In genomic region chr3:111746772-111747171, GRCh38 we compare ENCODE assay signal across 29 cellular contexts.
"Had no signal": no experiment of that assay in that cellular context is flagged by ENCODE, and none has a peak within 500 bp of the region (broad histone marks: within the 10 kb centered on the region; RNA-seq: fewer than 3 reads in every experiment).

No MANE protein-coding gene starts in this region.

- H3K4me1 ChIP-seq: adrenal gland had no signal

- H3K36me3 Mint-ChIP-seq: activated naive CD4-positive, alpha-beta T cell treated with anti-CD3 and anti-CD28 coated beads, Interleukin-2, amount 50 U/mL, for 24 hours had no signal

- H3K27me3 ChIP-seq: adrenal gland, body of pancreas, esophagus squamous epithelium had no signal

- H3K4me3 Mint-ChIP-seq: activated B cell treated with CpG ODN at 0.5 μM for 24 hours; activated CD8-positive, alpha-beta T cell treated with anti-CD3 and anti-CD28 coated beads for 36 hours; activated naive CD4-positive, alpha-beta T cell treated with anti-CD3 and anti-CD28 coated beads for 36 hours; activated naive CD4-positive, alpha-beta T cell treated with anti-CD3 and anti-CD28 coated beads, Interleukin-2, amount 50 U/mL, for 24 hours; activated naive CD8-positive, alpha-beta T cell treated with anti-CD3 and anti-CD28 coated beads for 36 hours; activated naive CD8-positive, alpha-beta T cell treated with anti-CD3 and anti-CD28 coated beads, Interleukin-2, amount 50 U/mL, for 24 hours; activated T-cell treated with anti-CD3 and anti-CD28 coated beads, Interleukin-2, amount 50 U/mL, for 4 hours; activated T-helper 17 cell treated with anti-CD3 and anti-CD28 coated beads, Interleukin-2, amount 50 U/mL, for 72 hours; effector memory CD8-positive, alpha-beta T cell; T-helper 17 cell; T-helper 2 cell treated with Interferon-gamma antibody and Interleukin-4, amounts not matched to agents 5 μg/mL and 100 μg/mL, for 36 hours had no signal

- H3K4me1 Mint-ChIP-seq: activated B cell treated with CpG ODN at 0.5 μM for 24 hours; activated naive CD4-positive, alpha-beta T cell treated with anti-CD3 and anti-CD28 coated beads, Interleukin-2, amount 50 U/mL, for 24 hours; activated naive CD8-positive, alpha-beta T cell treated with anti-CD3 and anti-CD28 coated beads for 36 hours; activated naive CD8-positive, alpha-beta T cell treated with anti-CD3 and anti-CD28 coated beads, Interleukin-2, amount 50 U/mL, for 24 hours; activated T-helper 17 cell treated with anti-CD3 and anti-CD28 coated beads, Interleukin-2, amount 50 U/mL, for 72 hours; T-helper 17 cell had no signal

- H3K27ac ChIP-seq: adrenal gland, WERI-Rb-1 had no signal

- H3K27ac Mint-ChIP-seq: activated B cell treated with CpG ODN at 0.5 μM for 24 hours; activated CD8-positive, alpha-beta T cell treated with anti-CD3 and anti-CD28 coated beads for 36 hours; activated naive CD4-positive, alpha-beta T cell treated with anti-CD3 and anti-CD28 coated beads for 36 hours; activated naive CD4-positive, alpha-beta T cell treated with anti-CD3 and anti-CD28 coated beads, Interleukin-2, amount 50 U/mL, for 24 hours; activated naive CD8-positive, alpha-beta T cell treated with anti-CD3 and anti-CD28 coated beads for 36 hours; activated naive CD8-positive, alpha-beta T cell treated with anti-CD3 and anti-CD28 coated beads, Interleukin-2, amount 50 U/mL, for 24 hours; activated T-helper 17 cell treated with anti-CD3 and anti-CD28 coated beads, Interleukin-2, amount 50 U/mL, for 72 hours; effector memory CD8-positive, alpha-beta T cell; T-helper 17 cell; T-helper 2 cell treated with Interferon-gamma antibody and Interleukin-4, amounts not matched to agents 5 μg/mL and 100 μg/mL, for 36 hours had no signal

- H3K9me3 Mint-ChIP-seq: activated naive CD4-positive, alpha-beta T cell treated with anti-CD3 and anti-CD28 coated beads, Interleukin-2, amount 50 U/mL, for 24 hours; activated T-helper 17 cell treated with anti-CD3 and anti-CD28 coated beads, Interleukin-2, amount 50 U/mL, for 72 hours; effector memory CD8-positive, alpha-beta T cell; T-helper 2 cell treated with Interferon-gamma antibody and Interleukin-4, amounts not matched to agents 5 μg/mL and 100 μg/mL, for 36 hours had no signal

- H3K36me3 ChIP-seq: adrenal gland, esophagus squamous epithelium, WERI-Rb-1 had no signal

- H3K9me3 ChIP-seq: adrenal gland, body of pancreas had no signal

- ATAC-seq: activated CD4-positive, CD25-positive, alpha-beta regulatory T cell treated with anti-CD3 and anti-CD28 coated beads, Interleukin-2, amount 50 U/mL, for 24 hours; activated CD8-positive, alpha-beta T cell treated with anti-CD3 and anti-CD28 coated beads for 36 hours; activated naive CD8-positive, alpha-beta T cell treated with anti-CD3 and anti-CD28 coated beads, Interleukin-2, amount 50 U/mL, for 24 hours; activated T-cell treated with anti-CD3 and anti-CD28 coated beads, Interleukin-2, amount 50 U/mL, for 4 hours; activated T-helper 17 cell treated with anti-CD3 and anti-CD28 coated beads, Interleukin-2, amount 50 U/mL, for 72 hours; effector memory CD8-positive, alpha-beta T cell; T-helper 17 cell had no signal

- H3K27me3 Mint-ChIP-seq: activated B cell treated with CpG ODN at 0.5 μM for 24 hours; activated CD8-positive, alpha-beta T cell treated with anti-CD3 and anti-CD28 coated beads for 36 hours; activated naive CD4-positive, alpha-beta T cell treated with anti-CD3 and anti-CD28 coated beads, Interleukin-2, amount 50 U/mL, for 24 hours; activated naive CD8-positive, alpha-beta T cell treated with anti-CD3 and anti-CD28 coated beads for 36 hours; activated naive CD8-positive, alpha-beta T cell treated with anti-CD3 and anti-CD28 coated beads, Interleukin-2, amount 50 U/mL, for 24 hours; activated T-helper 17 cell treated with anti-CD3 and anti-CD28 coated beads, Interleukin-2, amount 50 U/mL, for 72 hours; effector memory CD8-positive, alpha-beta T cell; T-helper 17 cell had no signal

- DNase-seq: activated B cell treated with CpG ODN at 0.5 μM for 24 hours; activated CD4-positive, alpha-beta T cell treated with anti-CD3 and anti-CD28 coated beads for 48 hours; activated CD4-positive, alpha-beta T cell treated with anti-CD3 and anti-CD28 coated beads, Interleukin-2, amount 50 U/mL, for 1 hour; activated CD4-positive, alpha-beta T cell treated with anti-CD3 and anti-CD28 coated beads, Interleukin-2, amount 50 U/mL, for 48 hours; activated CD8-positive, alpha-beta memory T cell treated with anti-CD3 and anti-CD28 coated beads for 24 hours; activated CD8-positive, alpha-beta T cell treated with anti-CD3 and anti-CD28 coated beads for 36 hours; activated effector memory CD4-positive, alpha-beta T cell treated with Interleukin-2 at 50 U/mL for 16 hours; activated gamma-delta T cell treated with Interleukin-2 at 50 U/mL for 16 hours; activated naive CD4-positive, alpha-beta T cell treated with anti-CD3 and anti-CD28 coated beads for 36 hours; activated naive CD8-positive, alpha-beta T cell treated with anti-CD3 and anti-CD28 coated beads for 36 hours; activated naive CD8-positive, alpha-beta T cell treated with anti-CD3 and anti-CD28 coated beads, Interleukin-2, amount 50 U/mL, for 24 hours; activated T-cell treated with anti-CD3 and anti-CD28 coated beads, Interleukin-2, amount 50 U/mL, for 4 hours; adrenal gland; amygdala; aorta; body of pancreas; caudate nucleus; cortex of kidney; effector CD4-positive, alpha-beta T cell; effector memory CD8-positive, alpha-beta T cell; esophagus squamous epithelium; head of caudate nucleus; T-helper 1 cell; T-helper 17 cell; WERI-Rb-1 had no signal

- H3K4me3 ChIP-seq: adrenal gland, body of pancreas, esophagus squamous epithelium had no signal
